8 cellular contexts compared by ENCODE assay signal in genomic region chr1:248872752-248873408, GRCh38. TPM values are rescaled to one million over a fixed set of nuclear protein-coding genes. Genes with fewer than 3 reads are reported as not detected.
DNase-seq lines count a peak whose midpoint lies in the region; ATAC-seq lines count a peak whose summit lies in the region.

No MANE protein-coding gene starts in this region.

- POLR2A ChIA-PET in activated CD4-positive, alpha-beta memory T cell treated with anti-CD3 and anti-CD28 coated beads for 36 hours (lab: Charles Lee) = interaction anchor here (1.5 to 2.4 kb wide), 4 partner anchors 10 to 47 kb away, joined by 10 to 17 read pairs (median 12); partner anchors contain the start of genes SH3BP5L, ZNF672 and ZNF692

- H3K4me3 Mint-ChIP-seq in activated CD4-positive, alpha-beta memory T cell treated with anti-CD3 and anti-CD28 coated beads for 36 hours = peak overlapping the region; percentile 91

- H3K27ac Mint-ChIP-seq in activated CD4-positive, alpha-beta memory T cell treated with anti-CD3 and anti-CD28 coated beads for 36 hours = peak overlapping the region; percentile 92

- H3K27me3 Mint-ChIP-seq in activated CD4-positive, alpha-beta memory T cell treated with anti-CD3 and anti-CD28 coated beads for 36 hours = peaks cover 8% of the 10 kb centered on the region

- ATAC-seq in GM19043 (IDR thresholded peaks at IDR 0.05; ENCODE audit: low read depth, unreplicated experiment) (peak; percentile 36), HG03280 (IDR thresholded peaks at IDR 0.05; ENCODE audit: unreplicated experiment) (peak; percentile 25)

- peaks cover 17% of the 10 kb centered on the region for H3K4me1 ChIP-seq in mononuclear cell (ENCODE audit: insufficient read depth, low read length)

- H3K27ac ChIP-seq in epithelial cell of prostate = peak overlapping the region; percentile 82

- DNase-seq in CD1c-positive myeloid dendritic cell (ENCODE audit: extremely low spot score) (peak; percentile 39), NCI-H345 treated with DMSO at 0.1 percent for 48 hours (lab: John Stamatoyannopoulos, UW; ENCODE audit: unreplicated experiment) (peak; percentile 72), epithelial cell of prostate (ENCODE audit: low read depth, low spot score) (no peak), stromal cell of bone marrow (ENCODE audit: low read depth) (peak; percentile 43)
- peak; percentile 75 for DNase-seq in activated CD4-positive, alpha-beta memory T cell treated with anti-CD3 and anti-CD28 coated beads for 36 hours

- H3K4me1 Mint-ChIP-seq in activated CD4-positive, alpha-beta memory T cell treated with anti-CD3 and anti-CD28 coated beads for 36 hours (ENCODE audit: low read depth) = peaks cover 24% of the 10 kb centered on the region

- peak overlapping the region; percentile 81 for H3K4me3 ChIP-seq in mononuclear cell (ENCODE audit: low read length)

- H3K9me3 Mint-ChIP-seq in activated CD4-positive, alpha-beta memory T cell treated with anti-CD3 and anti-CD28 coated beads for 36 hours = peaks cover 3% of the 10 kb centered on the region

- CTCF ChIA-PET in activated CD4-positive, alpha-beta memory T cell treated with anti-CD3 and anti-CD28 coated beads for 36 hours (lab: Charles Lee) = interaction anchor here (0.8 to 2.4 kb wide), 8 partner anchors 9 to 66 kb away, joined by 3 to 22 read pairs (median 3); partner anchors contain the start of genes SH3BP5L and ZNF692

- H3K27me3 ChIP-seq in mononuclear cell (ENCODE audit: insufficient read depth, low read length) = no peaks in the 10 kb centered on the region

- intact Hi-C loops in activated CD4-positive, alpha-beta memory T cell treated with anti-CD3 and anti-CD28 coated beads for 36 hours (cut with micrococcal nuclease) = loop anchor here (1.0 kb wide), 4 partner anchors 10 to 35 kb away; partner anchors contain the start of genes PGBD2, ZNF672 and ZNF692

- no peaks in the 10 kb centered on the region for H3K9me3 ChIP-seq in mononuclear cell (ENCODE audit: low read depth, low read length)

- H3K36me3 Mint-ChIP-seq in activated CD4-positive, alpha-beta memory T cell treated with anti-CD3 and anti-CD28 coated beads for 36 hours = peaks cover 10% of the 10 kb centered on the region

RNA-seq across cellular contexts. Expression of gene ZNF692, which starts 14.0 kb away (rescaled TPM):
- 10 to 100 TPM; 60.4 to 65.9 TPM for total RNA-seq in activated CD4-positive, alpha-beta memory T cell treated with anti-CD3 and anti-CD28 coated beads for 36 hours
- total RNA-seq in mononuclear cell = 5.6 TPM

RNA-seq across cellular contexts. Expression of gene PGBD2, which starts 33.2 kb away (rescaled TPM):
- total RNA-seq in activated CD4-positive, alpha-beta memory T cell treated with anti-CD3 and anti-CD28 coated beads for 36 hours = 1 to 10 TPM; 4.2 to 4.3 TPM
- total RNA-seq in mononuclear cell = 0.73 TPM

RNA-seq across cellular contexts. Expression of gene ZNF672, which starts 34.9 kb away (rescaled TPM):
- total RNA-seq in activated CD4-positive, alpha-beta memory T cell treated with anti-CD3 and anti-CD28 coated beads for 36 hours = 10 to 100 TPM; 50.3 to 51.4 TPM
- total RNA-seq in mononuclear cell = 13.1 TPM

RNA-seq across cellular contexts. Expression of gene SH3BP5L, which starts 47.2 kb away (rescaled TPM):
- 10 to 100 TPM; 19.7 to 19.9 TPM for total RNA-seq in activated CD4-positive, alpha-beta memory T cell treated with anti-CD3 and anti-CD28 coated beads for 36 hours
- total RNA-seq in mononuclear cell = 8.7 TPM
